In genomic region chr9:105515811-105516413, GRCh38 we compare ENCODE assay signal across 1 cellular context.
TF ChIP-seq lines count a peak whose summit lies in the region.

No MANE protein-coding gene starts in this region.

TF ChIP-seq in K562, 482 proteins besides CTCF, POLR2A, EP300 and RAD21 (continued from another document):
- 0 out of 4 replicates have a peak, but pooled peaks of 1 of the 2 experiments have one; percentile 8 for TF ChIP-seq KDM1A (IDR thresholded peaks at IDR 0.05)
- peak; percentile 28; the same call in 1 of the 2 replicates for TF ChIP-seq ARID1B (IDR thresholded peaks at IDR 0.05)
- TF ChIP-seq NONO (IDR thresholded peaks at IDR 0.05; ENCODE audit: low read depth in 2 of 2, low read length in 1 of 2) = no peak
- peak; percentile 74 for TF ChIP-seq CBFA2T3 (IDR thresholded peaks at IDR 0.05)
- TF ChIP-seq CEBPG (CRISPR knock-in tag; IDR thresholded peaks at IDR 0.05) = no peak
- TF ChIP-seq CEBPG (tag; conservative IDR thresholded peaks at IDR 0.05 in 1 of 2, IDR thresholded peaks at IDR 0.05 in 1 of 2) = no peak
- TF ChIP-seq ZBTB8A (IDR thresholded peaks at IDR 0.05; ENCODE audit: partially characterized antibody) = no peak
- TF ChIP-seq TBL1XR1 (IDR thresholded peaks at IDR 0.05; ENCODE audit: low read length in 2 of 2) = no peak
- no peak for TF ChIP-seq CBX3 (IDR thresholded peaks at IDR 0.05; ENCODE audit: borderline replicate concordance in 1 of 2, low read length in 2 of 2)
- TF ChIP-seq SMAD2 (IDR thresholded peaks at IDR 0.05; ENCODE audit: low read depth, low read length) = no peak
- no peak for TF ChIP-seq ZNF76 (CRISPR knock-in tag; IDR thresholded peaks at IDR 0.05; ENCODE audit: borderline replicate concordance)
- TF ChIP-seq ILK (tag; IDR thresholded peaks at IDR 0.05; ENCODE audit: borderline replicate concordance, low read depth) = no peak
- TF ChIP-seq, protein P1, sequence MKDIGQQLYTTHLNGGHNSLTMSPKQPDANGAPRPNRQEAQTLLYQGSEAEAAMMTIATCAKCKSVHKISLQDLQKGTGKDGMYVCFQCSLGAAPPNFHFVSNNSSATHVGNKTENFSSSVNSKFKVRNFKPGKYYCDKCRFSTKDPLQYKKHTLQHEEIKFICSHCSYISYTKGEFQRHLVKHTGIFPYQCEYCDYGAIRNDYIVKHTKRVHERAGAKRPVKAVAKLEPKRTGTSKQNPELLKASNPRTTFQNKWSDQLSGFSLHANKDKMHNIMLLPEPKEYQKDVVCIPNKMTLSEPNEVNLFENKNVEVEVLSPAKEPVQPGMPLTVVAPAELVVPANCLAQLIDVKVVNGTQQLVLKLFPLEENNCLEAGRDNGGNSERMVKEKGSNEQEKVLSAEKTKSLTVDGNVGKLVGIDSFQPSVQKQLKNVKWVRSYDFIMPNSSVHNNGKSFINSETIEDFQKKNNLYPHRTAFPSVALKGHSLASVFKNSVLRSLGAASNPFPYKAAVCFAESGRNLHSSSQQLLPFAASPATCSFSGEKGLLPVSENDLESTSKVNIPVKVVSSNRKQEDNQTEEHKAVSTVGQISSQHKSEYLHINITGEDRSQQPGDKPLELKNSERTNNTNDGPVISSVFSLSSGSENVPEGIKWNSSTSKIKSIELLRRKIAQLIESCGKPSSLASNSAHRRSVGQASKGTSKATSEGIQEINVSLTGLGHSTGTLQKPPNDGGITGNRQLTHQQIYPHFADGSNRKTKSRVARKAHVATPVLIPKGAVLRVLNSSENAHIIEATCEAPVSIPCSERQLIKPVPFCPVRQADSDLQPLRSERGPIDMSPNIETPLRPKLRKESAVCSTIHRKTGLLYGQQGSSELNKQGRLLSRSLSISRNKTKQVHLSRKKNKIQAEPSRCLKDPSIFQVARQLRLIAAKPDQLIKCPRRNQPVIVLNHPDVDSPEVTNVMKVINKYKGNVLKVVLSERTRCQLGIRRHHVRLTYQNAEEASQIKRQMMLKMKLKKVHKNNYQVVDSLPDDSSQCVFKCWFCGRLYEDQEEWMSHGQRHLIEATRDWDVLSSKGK (CRISPR knock-in tag; IDR thresholded peaks at IDR 0.05) = no peak
- no peak for TF ChIP-seq RFX7 (CRISPR knock-in tag; IDR thresholded peaks at IDR 0.05)
- no peak for TF ChIP-seq HMBOX1 (IDR thresholded peaks at IDR 0.05)
- TF ChIP-seq TAL1 (IDR thresholded peaks at IDR 0.05) = peak; percentile 29; the same call in 1 of the 2 replicates
TF ChIP-seq in K562: peak in this region for 6.
